Comparison of ENCODE assay signal across 7 cellular contexts in the genomic region with DNA sequence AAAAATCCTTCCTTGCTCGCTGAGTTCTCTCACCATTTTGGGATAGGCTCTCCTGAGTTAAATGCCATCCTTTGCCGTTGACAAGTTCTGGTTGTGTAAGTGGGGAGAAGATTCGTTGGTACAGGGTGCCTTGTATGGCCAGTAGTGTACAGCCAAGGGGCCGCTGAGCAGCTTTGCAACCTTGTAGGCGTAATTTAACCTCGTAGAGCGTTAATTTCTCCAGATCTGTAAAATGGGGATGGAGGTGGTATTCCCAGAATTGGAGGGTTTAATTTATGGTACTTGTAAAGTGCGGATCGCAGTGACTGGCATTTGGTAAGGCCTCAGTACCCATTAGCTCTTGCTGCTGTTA. TPM values are rescaled to one million over a fixed set of nuclear protein-coding genes. Genes with fewer than 3 reads are reported as not detected.
A peak's percentile ranks its signal among the peaks of the same experiment; 100 is the strongest.
DNase-seq lines count a peak whose midpoint lies in the region; ATAC-seq and TF ChIP-seq lines count a peak whose summit lies in the region.

No MANE protein-coding gene starts in this region.

- intact Hi-C loops in esophagus squamous epithelium (cut with DNase I) = no loop called here

- H3K36me3 ChIP-seq in NT2/D1 (ENCODE audit: insufficient read depth, insufficient read length, low read length) (no peaks in the 10 kb centered on the region), esophagus squamous epithelium (no peaks in the 10 kb centered on the region), skeletal muscle tissue (ENCODE audit: control insufficient read depth in 3 of 3, insufficient read depth in 3 of 3, low read length in 3 of 3) (no peaks in the 10 kb centered on the region)

- no peak for DNase-seq in NT2/D1 (ENCODE audit: low read depth, low spot score)
- no peak for DNase-seq in esophagus squamous epithelium (lab: John Stamatoyannopoulos, UW)
- DNase-seq in NCI-H226 = no peak
- DNase-seq in globus pallidus (ENCODE audit: low spot score) = no peak

- ATAC-seq in GM18867 (IDR thresholded peaks at IDR 0.05; ENCODE audit: unreplicated experiment) = no peak

- TF ChIP-seq CTCF in GM12875 (IDR thresholded peaks at IDR 0.05; ENCODE audit: borderline replicate concordance, insufficient read depth, low read depth, low read length) (no peak), esophagus squamous epithelium (IDR thresholded peaks at IDR 0.05) (no peak)

- H3K27me3 ChIP-seq in NT2/D1 (ENCODE audit: insufficient read depth, insufficient read length) = peaks cover 27% of the 10 kb centered on the region
- H3K27me3 ChIP-seq in esophagus squamous epithelium = peaks cover 0 to 26% (median 0%) of the 10 kb centered on the region in 4 donors
- H3K27me3 ChIP-seq in skeletal muscle tissue (ENCODE audit: control insufficient read depth in 3 of 3, insufficient read depth in 3 of 3, low read length in 3 of 3) = peaks cover 0 to 2% (median 0%) of the 10 kb centered on the region in 3 donors

- H3K9me3 ChIP-seq in NT2/D1 (ENCODE audit: insufficient read depth, low read length) (no peaks in the 10 kb centered on the region), esophagus squamous epithelium (no peaks in the 10 kb centered on the region), skeletal muscle tissue (ENCODE audit: control insufficient read depth in 3 of 3, low read length in 3 of 3) (no peaks in the 10 kb centered on the region)

- TF ChIP-seq POLR2A in esophagus squamous epithelium (IDR thresholded peaks at IDR 0.05) = no peak

- H3K27ac ChIP-seq in esophagus squamous epithelium (peak overlapping the region in 3 of 4 donors; percentile 82 to 93 (median 90)), skeletal muscle tissue (ENCODE audit: low read depth, low read length) (peak overlapping the region; percentile 79)

- WGBS in esophagus squamous epithelium, 2 donors = 45% methylated on average over 8 to 9 of the region's 9 CpGs

- H3K4me1 ChIP-seq in NT2/D1 (ENCODE audit: insufficient read depth, insufficient read length) (peaks cover 18% of the 10 kb centered on the region), esophagus squamous epithelium (peaks cover 34 to 91% (median 37%) of the 10 kb centered on the region in 3 donors), skeletal muscle tissue (ENCODE audit: control insufficient read depth in 3 of 3, insufficient read depth in 3 of 3, low read length in 3 of 3) (peaks cover 20 to 38% (median 24%) of the 10 kb centered on the region in 3 donors)

- peak overlapping the region; percentile 56 for H3K4me3 ChIP-seq in GM12875 (ENCODE audit: low read depth, low read length)
- peak overlapping the region; percentile 72 for H3K4me3 ChIP-seq in NT2/D1 (ENCODE audit: insufficient read length, low read depth)
- H3K4me3 ChIP-seq in esophagus squamous epithelium = peak overlapping the region; percentile 68 to 90 (median 87)
- peak overlapping the region in 2 of 3 donors; percentile 80 to 83 for H3K4me3 ChIP-seq in skeletal muscle tissue (ENCODE audit: low read length in 3 of 3)

- peak overlapping the region; percentile 73 for H3K9ac ChIP-seq in NT2/D1 (ENCODE audit: insufficient read length, low read depth)
- H3K9ac ChIP-seq in skeletal muscle tissue (ENCODE audit: low read depth in 1 of 3, low read length in 3 of 3) = peak overlapping the region in 2 of 3 donors; percentile 73 to 87

RNA-seq across cellular contexts. Expression of gene ARSG, which starts 1.4 kb away (rescaled TPM):
- total RNA-seq in esophagus squamous epithelium (1 to 10 TPM; 6.1 to 8.9 (median 7.0) TPM), skeletal muscle tissue (1.6 TPM)

RNA-seq across cellular contexts. Expression of gene SLC16A6, which starts 1.7 kb away (rescaled TPM):
- 10 to 100 TPM in 3 of 4 donors, 1 to 10 TPM in 1; 9.2 to 20.9 (median 17.8) TPM for total RNA-seq in esophagus squamous epithelium
- total RNA-seq in skeletal muscle tissue = 1.0 TPM

RNA-seq across cellular contexts. Expression of gene AMZ2, which starts 44.8 kb away (rescaled TPM):
- 10 to 100 TPM; 13.7 to 47.7 (median 35.1) TPM for total RNA-seq in esophagus squamous epithelium
- 49.6 TPM for total RNA-seq in skeletal muscle tissue
